ENCODE assay signal across 11 cellular contexts in genomic region chr18:58438984-58439311, GRCh38.
A peak's percentile ranks its signal among the peaks of the same experiment; 100 is the strongest.
DNase-seq lines count a peak whose midpoint lies in the region; ATAC-seq and TF ChIP-seq lines count a peak whose summit lies in the region.
"Had no signal": no experiment of that assay in that cellular context is flagged by ENCODE, and none has a peak within 500 bp of the region (broad histone marks: within the 10 kb centered on the region; RNA-seq: fewer than 3 reads in every experiment).

No MANE protein-coding gene starts in this region.

- no peaks in the 10 kb centered on the region for H3K9me3 ChIP-seq in SK-N-SH
- no peaks in the 10 kb centered on the region for H3K9me3 ChIP-seq in hepatocyte (ENCODE audit: low read depth)

- intact Hi-C loops in activated B cell treated with CpG ODN at 0.5 μM for 24 hours (cut with micrococcal nuclease) = no loop called here

- H2AFZ ChIP-seq in SK-N-SH (ENCODE audit: low read depth) = peak overlapping the region; percentile 73
- peak overlapping the region; percentile 36 for H2AFZ ChIP-seq in hepatocyte

- WGBS in SK-N-SH (ENCODE audit: low lambda C conversion rate) = 66% methylated on average over 3 of the region's 3 CpGs
- WGBS in hepatocyte (ENCODE audit: low lambda C conversion rate, missing lambda C conversion rate) = 81% methylated on average over 3 of the region's 3 CpGs

- H3K4me1 Mint-ChIP-seq in activated B cell treated with CpG ODN at 0.5 μM for 24 hours = peaks cover 11% of the 10 kb centered on the region
- H3K4me1 Mint-ChIP-seq in stimulated activated memory B cell treated with anti-CD40 and anti-IgM and Interleukin-4, amounts not matched to agents 10 μg/mL and 1 μg/mL and 100 μg/mL, for 72 hours = peaks cover 13% of the 10 kb centered on the region

- no peaks in the 10 kb centered on the region for H3K27me3 Mint-ChIP-seq in activated B cell treated with CpG ODN at 0.5 μM for 24 hours
- no peaks in the 10 kb centered on the region for H3K27me3 Mint-ChIP-seq in stimulated activated memory B cell treated with anti-CD40 and anti-IgM and Interleukin-4, amounts not matched to agents 10 μg/mL and 1 μg/mL and 100 μg/mL, for 72 hours

- H3K9me2 ChIP-seq in SK-N-SH (no peaks in the 10 kb centered on the region), hepatocyte (replicated peaks; ENCODE audit: insufficient read depth) (no peaks in the 10 kb centered on the region)

- H3K4me3 Mint-ChIP-seq in activated B cell treated with CpG ODN at 0.5 μM for 24 hours = peak overlapping the region; percentile 79
- peak overlapping the region; percentile 47 for H3K4me3 Mint-ChIP-seq in stimulated activated memory B cell treated with anti-CD40 and anti-IgM and Interleukin-4, amounts not matched to agents 10 μg/mL and 1 μg/mL and 100 μg/mL, for 72 hours

- H4K20me1 ChIP-seq in SK-N-SH (ENCODE audit: insufficient read depth) (no peaks in the 10 kb centered on the region), hepatocyte (ENCODE audit: insufficient read depth, poor library complexity, severe bottlenecking) (no peaks in the 10 kb centered on the region)

- no peak for ATAC-seq in SK-N-SH treated with all-trans-retinoic acid at 6 μM for 48 hours
- ATAC-seq in activated B cell treated with CpG ODN at 0.5 μM for 24 hours (ENCODE audit: low read depth) = no peak
- peak; percentile 31 for ATAC-seq in stimulated activated memory B cell treated with anti-CD40 and anti-IgM and Interleukin-4, amounts not matched to agents 10 μg/mL and 1 μg/mL and 100 μg/mL, for 72 hours
- ATAC-seq in GM19351 (IDR thresholded peaks at IDR 0.05; ENCODE audit: unreplicated experiment) = no peak

- H3K4me2 ChIP-seq in SK-N-SH (peak overlapping the region; percentile 61), hepatocyte (peak overlapping the region; percentile 71)

- POLR2A ChIA-PET in SK-N-SH (lab: Yijun Ruan, JAX) (no interaction called here), activated B cell treated with CpG ODN at 0.5 μM for 24 hours (lab: Charles Lee) (no interaction called here)

- H3K4me3 ChIP-seq in SK-N-SH (ENCODE audit: low read depth in 2 of 2, low read length in 1 of 2) (no peak overlapping the region), hepatocyte (no peak overlapping the region)

- H3K36me3 ChIP-seq in SK-N-SH (replicated peaks in 1 of 2; ENCODE audit: control insufficient read depth in 1 of 2, insufficient read depth in 2 of 2, low read length in 1 of 2) (no peaks in the 10 kb centered on the region), hepatocyte (replicated peaks; ENCODE audit: insufficient read depth, low read depth) (no peaks in the 10 kb centered on the region)

- no peak for TF ChIP-seq CTCF in SK-N-SH (IDR thresholded peaks at IDR 0.05)
- TF ChIP-seq CTCF in activated B cell treated with CpG ODN at 0.5 μM for 24 hours (IDR thresholded peaks at IDR 0.05) = no peak
- no peak for TF ChIP-seq CTCF in hepatocyte (IDR thresholded peaks at IDR 0.05; ENCODE audit: poor library complexity)

- no peaks in the 10 kb centered on the region for H3K27me3 ChIP-seq in SK-N-SH (ENCODE audit: insufficient read depth)
- no peaks in the 10 kb centered on the region for H3K27me3 ChIP-seq in hepatocyte

- H3K9ac ChIP-seq in SK-N-SH = no peak overlapping the region

- no peak overlapping the region for H3K27ac ChIP-seq in SK-N-SH (ENCODE audit: low read depth in 2 of 2, low read length in 1 of 2)
- peak overlapping the region; percentile 42 for H3K27ac ChIP-seq in hepatocyte
- no peak overlapping the region for H3K27ac ChIP-seq in caudate nucleus (ENCODE audit: low read depth, low read length)
- H3K27ac ChIP-seq: 22Rv1 had no signal

- no peak for TF ChIP-seq RAD21 in SK-N-SH (IDR thresholded peaks at IDR 0.05; ENCODE audit: low read length)

- H3F3A ChIP-seq in SK-N-SH (replicated peaks; ENCODE audit: insufficient read depth) = no peaks in the 10 kb centered on the region

- H3K79me2 ChIP-seq in SK-N-SH (ENCODE audit: insufficient read depth) (no peaks in the 10 kb centered on the region), hepatocyte (no peaks in the 10 kb centered on the region)

- DNase-seq in SK-N-SH (no peak), activated B cell treated with CpG ODN at 0.5 μM for 24 hours (no peak), hepatocyte (ENCODE audit: low spot score) (no peak), AG20443 (ENCODE audit: low spot score) (no peak), caudate nucleus (lab: John Stamatoyannopoulos, UW) (no peak)
- DNase-seq: HCEC 1CT, NCI-H524 treated with DMSO at 0.1 percent for 48 hours had no signal

- H3K9me3 Mint-ChIP-seq in activated B cell treated with CpG ODN at 0.5 μM for 24 hours = peaks cover 3% of the 10 kb centered on the region
- peaks cover 2% of the 10 kb centered on the region for H3K9me3 Mint-ChIP-seq in stimulated activated memory B cell treated with anti-CD40 and anti-IgM and Interleukin-4, amounts not matched to agents 10 μg/mL and 1 μg/mL and 100 μg/mL, for 72 hours

- CTCF ChIA-PET in SK-N-SH (lab: Yijun Ruan, JAX) = no interaction called here
- CTCF ChIA-PET in activated B cell treated with CpG ODN at 0.5 μM for 24 hours (lab: Charles Lee) = no interaction called here

- TF ChIP-seq EP300 in SK-N-SH (IDR thresholded peaks at IDR 0.05; ENCODE audit: borderline replicate concordance in 1 of 2, low read depth in 1 of 2, low read length in 1 of 2) = no peak

- peak overlapping the region; percentile 32 for H3K27ac Mint-ChIP-seq in activated B cell treated with CpG ODN at 0.5 μM for 24 hours
- H3K27ac Mint-ChIP-seq in stimulated activated memory B cell treated with anti-CD40 and anti-IgM and Interleukin-4, amounts not matched to agents 10 μg/mL and 1 μg/mL and 100 μg/mL, for 72 hours = peak overlapping the region; percentile 71

- no peaks in the 10 kb centered on the region for H3K36me3 Mint-ChIP-seq in activated B cell treated with CpG ODN at 0.5 μM for 24 hours (ENCODE audit: low read depth)
- H3K36me3 Mint-ChIP-seq in stimulated activated memory B cell treated with anti-CD40 and anti-IgM and Interleukin-4, amounts not matched to agents 10 μg/mL and 1 μg/mL and 100 μg/mL, for 72 hours = no peaks in the 10 kb centered on the region

- H3K4me1 ChIP-seq in SK-N-SH (ENCODE audit: control insufficient read depth in 1 of 2, insufficient read depth in 2 of 2, low read depth in 1 of 2, low read length in 1 of 2) = no peaks in the 10 kb centered on the region
- H3K4me1 ChIP-seq in hepatocyte (ENCODE audit: insufficient read depth) = peaks cover 21% of the 10 kb centered on the region

TF ChIP-seq in SK-N-SH, 30 proteins besides CTCF, POLR2A, EP300 and RAD21 (continues in another document):
- TF ChIP-seq SIN3A (IDR thresholded peaks at IDR 0.05; ENCODE audit: borderline replicate concordance, low read depth, low read length) (no peak), NFIC (IDR thresholded peaks at IDR 0.05; ENCODE audit: borderline replicate concordance) (no peak), RFX5 (IDR thresholded peaks at IDR 0.05; ENCODE audit: low read length) (no peak), SMC3 (IDR thresholded peaks at IDR 0.05; ENCODE audit: low read depth, low read length) (no peak), MAX (IDR thresholded peaks at IDR 0.05; ENCODE audit: low read depth) (no peak), POLR2AphosphoS5 (IDR thresholded peaks at IDR 0.05; ENCODE audit: low read depth, low read length) (no peak), FOXM1 (IDR thresholded peaks at IDR 0.05; ENCODE audit: low read depth) (no peak)

TF ChIP-seq in SK-N-SH treated with all-trans-retinoic acid at 6 μM for 48 hours, 23 proteins besides CTCF, POLR2A, EP300 and RAD21 (continues in another document):
- TF ChIP-seq POU6F1 (CRISPR knock-in tag; IDR thresholded peaks at IDR 0.05; ENCODE audit: borderline replicate concordance, low read depth) (no peak), CSRNP3 (CRISPR knock-in tag; IDR thresholded peaks at IDR 0.05) (no peak), ESRRG (CRISPR knock-in tag; IDR thresholded peaks at IDR 0.05) (no peak), ZNF565 (CRISPR knock-in tag; conservative IDR thresholded peaks at IDR 0.05; ENCODE audit: low read depth) (no peak), PPARA (CRISPR knock-in tag; IDR thresholded peaks at IDR 0.05; ENCODE audit: borderline replicate concordance) (no peak), BACH2 (CRISPR knock-in tag; IDR thresholded peaks at IDR 0.05; ENCODE audit: borderline replicate concordance) (no peak), ISL1 (CRISPR knock-in tag; IDR thresholded peaks at IDR 0.05) (no peak), GLIS3 (CRISPR knock-in tag; IDR thresholded peaks at IDR 0.05) (no peak), SNAI2 (CRISPR knock-in tag; IDR thresholded peaks at IDR 0.05) (no peak), RARB (CRISPR knock-in tag; IDR thresholded peaks at IDR 0.05) (no peak), ARNTL (CRISPR knock-in tag; IDR thresholded peaks at IDR 0.05; ENCODE audit: borderline replicate concordance, low read depth) (no peak)
